ENCODE assay signal across 1 cellular context in the genomic region with DNA sequence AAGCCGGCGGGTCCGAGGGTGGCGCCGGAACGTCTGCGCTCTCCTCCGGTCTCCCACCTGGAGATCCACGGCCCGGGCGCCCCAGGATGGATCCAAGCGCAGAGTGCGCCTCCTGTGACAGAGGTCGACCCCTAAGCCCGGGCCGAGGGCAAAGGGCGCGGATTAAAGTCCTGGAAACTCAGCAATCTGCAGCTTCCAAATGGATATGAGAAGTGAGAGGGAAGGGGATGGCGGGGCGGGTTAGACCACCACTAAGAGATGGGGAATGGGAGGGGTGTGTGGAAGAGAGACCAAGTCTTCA.
TF ChIP-seq lines count a peak whose summit lies in the region.

No MANE protein-coding gene starts in this region.

TF ChIP-seq in HCT116, 20 proteins besides CTCF, POLR2A, EP300 and RAD21 (continued from another document):
- TF ChIP-seq CBX3 (IDR thresholded peaks at IDR 0.05; ENCODE audit: low read depth) = no peak
TF ChIP-seq in HCT116: peak in this region for 0.
